In genomic region chr3:195271859-195272243, GRCh38 we compare ENCODE assay signal across 8 cellular contexts. TPM values are rescaled to one million over a fixed set of nuclear protein-coding genes. Genes with fewer than 3 reads are reported as not detected.
DNase-seq lines count a peak whose midpoint lies in the region; ATAC-seq and TF ChIP-seq lines count a peak whose summit lies in the region.

No MANE protein-coding gene starts in this region.

- peak overlapping the region; percentile 92 for H3K27ac ChIP-seq in Panc1 (ENCODE audit: low read length)
- peak overlapping the region in 1 of 2 donors; percentile 85 for H3K27ac ChIP-seq in esophagus (ENCODE audit: low read depth in 2 of 2, low read length in 1 of 2)
- H3K27ac ChIP-seq in parathyroid adenoma: peak overlapping the region; percentile 67

- H3K27me3 ChIP-seq in GM06990 (replicated peaks; ENCODE audit: control insufficient read depth, insufficient read depth, low read length) (no peaks in the 10 kb centered on the region), Panc1 (ENCODE audit: control insufficient read depth, insufficient read depth, low read length) (no peaks in the 10 kb centered on the region), esophagus (ENCODE audit: control insufficient read depth in 1 of 2, insufficient read depth in 2 of 2, low read length in 2 of 2) (no peaks in the 10 kb centered on the region), parathyroid adenoma (ENCODE audit: control insufficient read depth, insufficient read depth, low read length) (no peaks in the 10 kb centered on the region)

- WGBS in esophagus, 2 donors: 1 to 2% methylated on average over 3 of the region's 3 CpGs

- H3K4me3 ChIP-seq in GM06990 (replicated peaks; ENCODE audit: low read depth, low read length): peak overlapping the region; percentile 85
- H3K4me3 ChIP-seq in Panc1 (ENCODE audit: low read depth in 2 of 2, low read length in 2 of 2): peak overlapping the region; percentile 76 to 91
- peak overlapping the region; percentile 65 to 93 for H3K4me3 ChIP-seq in esophagus (ENCODE audit: low read depth in 1 of 2, low read length in 2 of 2)
- H3K4me3 ChIP-seq in parathyroid adenoma (ENCODE audit: low read depth, low read length): peak overlapping the region; percentile 63

- ATAC-seq in Panc1: peak; percentile 0; the same call in 1 of the 2 replicates

- intact Hi-C loops in Panc1 (cut with micrococcal nuclease; ENCODE audit: unreplicated experiment): loop anchor here (1.0 kb wide), 1 partner anchor 250 kb away; no protein-coding TSS in a partner anchor

- in situ Hi-C loops in Panc1 (cut with HindIII; ENCODE audit: low pct_unique_long_range_greater_than_20kb, low sequenced_read_pairs): no loop called here

- BruUV-seq in Panc1 (replicated peaks; lab: Mats Ljungman, UMichigan): no TSS peak

- CTCF ChIA-PET in Panc1 (lab: Charles Lee): interaction anchor here (0.7 to 3.2 kb wide), 17 partner anchors 8 to 600 kb away, joined by 3 to 22 read pairs (median 3); partner anchors contain the start of genes ACAP2 and LSG1

- H3K4me1 ChIP-seq in Panc1 (ENCODE audit: control insufficient read depth, insufficient read depth, low read length): peaks cover 19% of the 10 kb centered on the region
- H3K4me1 ChIP-seq in esophagus (ENCODE audit: control insufficient read depth in 2 of 2, insufficient read depth in 2 of 2, low read length in 1 of 2): peaks cover 7 to 10% of the 10 kb centered on the region in 2 donors
- peaks cover 9% of the 10 kb centered on the region for H3K4me1 ChIP-seq in parathyroid adenoma

- POLR2A ChIA-PET in Panc1 (lab: Charles Lee): no interaction called here

- H2AFZ ChIP-seq in parathyroid adenoma: peak overlapping the region; percentile 98

- H3K4me2 ChIP-seq in parathyroid adenoma (ENCODE audit: low read length): peak overlapping the region; percentile 90

- no peaks in the 10 kb centered on the region for H3K9me3 ChIP-seq in Panc1 (ENCODE audit: control insufficient read depth, insufficient read depth, low read depth, low read length)
- H3K9me3 ChIP-seq in esophagus (ENCODE audit: control insufficient read depth in 2 of 2, insufficient read depth in 1 of 2, low read depth in 1 of 2, low read length in 1 of 2): no peaks in the 10 kb centered on the region
- H3K9me3 ChIP-seq in parathyroid adenoma (ENCODE audit: control insufficient read depth, low read length): no peaks in the 10 kb centered on the region

- no peak for DNase-seq in GM06990 (ENCODE audit: extremely low read depth, insufficient read length)
- DNase-seq in Panc1 (ENCODE audit: low read depth, low spot score): no peak
- DNase-seq in pons (ENCODE audit: low spot score): no peak
- no peak for DNase-seq in dermis blood vessel endothelial cell
- DNase-seq in NCI-H2029 treated with DMSO at 0.1 percent for 48 hours (lab: John Stamatoyannopoulos, UW): no peak
- no peak for DNase-seq in germinal center (ENCODE audit: low spot score)

- H3K36me3 ChIP-seq in GM06990 (ENCODE audit: control insufficient read depth, insufficient read depth, low read length) (no peaks in the 10 kb centered on the region; the same call in 1 of the 2 replicates), Panc1 (ENCODE audit: control insufficient read depth, insufficient read depth, low read length) (peaks cover 2% of the 10 kb centered on the region; the same call in 1 of the 2 replicates), esophagus (ENCODE audit: control insufficient read depth in 2 of 2, insufficient read depth in 2 of 2, low read length in 1 of 2) (no peaks in the 10 kb centered on the region), parathyroid adenoma (ENCODE audit: control insufficient read depth, insufficient read depth, low read length) (no peaks in the 10 kb centered on the region)

- no peak for TF ChIP-seq CTCF in GM06990 (IDR thresholded peaks at IDR 0.05; ENCODE audit: insufficient read depth, low read length, poor library complexity, severe bottlenecking)
- no peak; the same call in none of the 2 replicates for TF ChIP-seq CTCF in Panc1 (IDR thresholded peaks at IDR 0.05)
- TF ChIP-seq CTCF in parathyroid adenoma (IDR thresholded peaks at IDR 0.05): no peak

- H3K9ac ChIP-seq in parathyroid adenoma: no peak overlapping the region

- H3K79me2 ChIP-seq in parathyroid adenoma: peaks cover 16% of the 10 kb centered on the region

RNA-seq across cellular contexts. Expression of gene XXYLT1, which starts 0.9 kb away (rescaled TPM):
- total RNA-seq in Panc1 (2021; ENCODE audit: unreplicated experiment) (26.0 TPM), dermis blood vessel endothelial cell (35.7 and 50.7 TPM in 2 replicates)
- 29.7 TPM for polyA plus RNA-seq in Panc1 (2012; ENCODE audit: insufficient read length)
- 10 to 100 TPM; 10.2 to 10.4 TPM for polyA plus RNA-seq in esophagus
